Comparison of ENCODE assay signal across 8 cellular contexts in genomic region chr20:35883778-35884540, GRCh38.
DNase-seq lines count a peak whose midpoint lies in the region; ATAC-seq and TF ChIP-seq lines count a peak whose summit lies in the region.

No MANE protein-coding gene starts in this region.

- peak overlapping the region; percentile 100 for H3K27ac ChIP-seq in RWPE2 (ENCODE audit: poor library complexity, severe bottlenecking)
- peak overlapping the region; percentile 6 for H3K27ac ChIP-seq in subcutaneous abdominal adipose tissue (ENCODE audit: low read depth, low read length)

- no peak overlapping the region for H3K9ac ChIP-seq in subcutaneous abdominal adipose tissue (ENCODE audit: low read length in 5 of 5)

- peaks cover 23% of the 10 kb centered on the region for H3K36me3 ChIP-seq in RWPE2 (ENCODE audit: low read depth)
- peaks cover 0 to 16% (median 0%) of the 10 kb centered on the region in 5 donors for H3K36me3 ChIP-seq in subcutaneous abdominal adipose tissue (ENCODE audit: control insufficient read depth in 5 of 5, insufficient read depth in 5 of 5, low read length in 5 of 5)

- no peaks in the 10 kb centered on the region for H3K27me3 ChIP-seq in RWPE2 (ENCODE audit: insufficient read depth, poor library complexity, severe bottlenecking)
- no peaks in the 10 kb centered on the region for H3K27me3 ChIP-seq in subcutaneous abdominal adipose tissue (ENCODE audit: control insufficient read depth in 5 of 5, insufficient read depth in 4 of 5, low read length in 5 of 5)

- H3K4me1 ChIP-seq in RWPE2 (ENCODE audit: insufficient read depth, poor library complexity, severe bottlenecking) (peaks cover 58% of the 10 kb centered on the region), subcutaneous abdominal adipose tissue (ENCODE audit: control insufficient read depth in 5 of 5, insufficient read depth in 5 of 5, low read length in 5 of 5) (peaks cover 0 to 15% (median 10%) of the 10 kb centered on the region in 5 donors)

- ATAC-seq in RWPE2 (ENCODE audit: low read depth) (peak; percentile 87), HG03135 (IDR thresholded peaks at IDR 0.05; ENCODE audit: unreplicated experiment) (no peak)

- TF ChIP-seq CTCF in RWPE2 (IDR thresholded peaks at IDR 0.05; ENCODE audit: poor library complexity, severe bottlenecking): peak; percentile 100
- peak; percentile 71 for TF ChIP-seq CTCF in foreskin fibroblast (IDR thresholded peaks at IDR 0.05; ENCODE audit: low read depth, low read length)

- peak; percentile 34 for DNase-seq in COR-L47 (lab: John Stamatoyannopoulos, UW)
- peak in 66 of 76 experiments; percentile 14 to 77 (median 46) for DNase-seq in HUDEP-2 (lab: John Stamatoyannopoulos, UW; ENCODE audit: unreplicated experiment in 76 of 76)
- peak; percentile 100 for DNase-seq in RWPE2 (ENCODE audit: low spot score)
- peak; percentile 80 for DNase-seq in activated effector memory CD4-positive, alpha-beta T cell treated with anti-CD3 and anti-CD28 coated beads, Interleukin-2, amount 50 U/mL, for 16 hours
- DNase-seq in foreskin fibroblast: peak; percentile 100
- DNase-seq in occipital lobe (lab: John Stamatoyannopoulos, UW): peak; percentile 72

- H3K9me3 ChIP-seq in RWPE2 (ENCODE audit: severe bottlenecking) (no peaks in the 10 kb centered on the region), subcutaneous abdominal adipose tissue (ENCODE audit: control insufficient read depth in 5 of 5, low read length in 5 of 5) (no peaks in the 10 kb centered on the region)

- H3K4me3 ChIP-seq in RWPE2 (ENCODE audit: severe bottlenecking) (no peak overlapping the region), foreskin fibroblast (ENCODE audit: low read depth in 1 of 2, low read length in 2 of 2) (peak overlapping the region; percentile 12 to 33), subcutaneous abdominal adipose tissue (ENCODE audit: low read depth in 1 of 5, low read length in 5 of 5) (peak overlapping the region in 1 of 5 donors; percentile 3)

Comparison
In these comparisons a context has a peak if more than half of its experiments do, and no peak if none do; other contexts are left out.
1. DNase-seq: peak in every context shown above with its lines; median percentile 100 in RWPE2; 100 in foreskin fibroblast; 80 in activated effector memory CD4-positive, alpha-beta T cell treated with anti-CD3 and anti-CD28 coated beads, Interleukin-2, amount 50 U/mL, for 16 hours; 72 in occipital lobe; 46 in HUDEP-2; 34 in COR-L47.